In genomic region chr11:46181387-46181786, GRCh38 we compare ENCODE assay signal across 2 cellular contexts.
TF ChIP-seq lines count a peak whose summit lies in the region.

No MANE protein-coding gene starts in this region.

TF ChIP-seq in GM23338, 12 proteins besides CTCF, POLR2A, EP300 and RAD21 (continued from another document):
- no peak for TF ChIP-seq REST (IDR thresholded peaks at IDR 0.05; ENCODE audit: unreplicated experiment)
- TF ChIP-seq ZNF462 (CRISPR knock-in tag; IDR thresholded peaks at IDR 0.05) = no peak
- no peak for TF ChIP-seq POLR2AphosphoS5 (IDR thresholded peaks at IDR 0.05; ENCODE audit: low read depth)
- TF ChIP-seq EZH2phosphoT487 (IDR thresholded peaks at IDR 0.05; ENCODE audit: unreplicated experiment) = no peak
- TF ChIP-seq STAT1 (IDR thresholded peaks at IDR 0.05; ENCODE audit: unreplicated experiment) = no peak
- no peak for TF ChIP-seq CREB1 (CRISPR knock-in tag; IDR thresholded peaks at IDR 0.05; ENCODE audit: low read depth)
- no peak for TF ChIP-seq ZNF331 (CRISPR knock-in tag; IDR thresholded peaks at IDR 0.05; ENCODE audit: low read depth)
- TF ChIP-seq NANOG (IDR thresholded peaks at IDR 0.05; ENCODE audit: borderline replicate concordance) = no peak

TF ChIP-seq in K562, 482 proteins besides CTCF, POLR2A, EP300 and RAD21 (continued from another document):
- TF ChIP-seq, protein P1, sequence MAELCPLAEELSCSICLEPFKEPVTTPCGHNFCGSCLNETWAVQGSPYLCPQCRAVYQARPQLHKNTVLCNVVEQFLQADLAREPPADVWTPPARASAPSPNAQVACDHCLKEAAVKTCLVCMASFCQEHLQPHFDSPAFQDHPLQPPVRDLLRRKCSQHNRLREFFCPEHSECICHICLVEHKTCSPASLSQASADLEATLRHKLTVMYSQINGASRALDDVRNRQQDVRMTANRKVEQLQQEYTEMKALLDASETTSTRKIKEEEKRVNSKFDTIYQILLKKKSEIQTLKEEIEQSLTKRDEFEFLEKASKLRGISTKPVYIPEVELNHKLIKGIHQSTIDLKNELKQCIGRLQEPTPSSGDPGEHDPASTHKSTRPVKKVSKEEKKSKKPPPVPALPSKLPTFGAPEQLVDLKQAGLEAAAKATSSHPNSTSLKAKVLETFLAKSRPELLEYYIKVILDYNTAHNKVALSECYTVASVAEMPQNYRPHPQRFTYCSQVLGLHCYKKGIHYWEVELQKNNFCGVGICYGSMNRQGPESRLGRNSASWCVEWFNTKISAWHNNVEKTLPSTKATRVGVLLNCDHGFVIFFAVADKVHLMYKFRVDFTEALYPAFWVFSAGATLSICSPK (IDR thresholded peaks at IDR 0.05; ENCODE audit: borderline replicate concordance) = no peak
- TF ChIP-seq NCOA1 (IDR thresholded peaks at IDR 0.05; ENCODE audit: low read depth) (no peak), RFX1 (IDR thresholded peaks at IDR 0.05) (no peak), ZNF785 (CRISPR knock-in tag; IDR thresholded peaks at IDR 0.05) (no peak), NFE2L1 (tag; IDR thresholded peaks at IDR 0.05; ENCODE audit: borderline replicate concordance, low read depth) (no peak), CREB1 (IDR thresholded peaks at IDR 0.05) (no peak), CREB1 (CRISPR knock-in tag; IDR thresholded peaks at IDR 0.05) (no peak), CHD7 (IDR thresholded peaks at IDR 0.05; ENCODE audit: low read depth, low read length) (no peak), TCF7 (IDR thresholded peaks at IDR 0.05; ENCODE audit: borderline replicate concordance) (no peak), ZBTB17 (CRISPR knock-in tag; IDR thresholded peaks at IDR 0.05) (peak; percentile 84), CCNT2 (IDR thresholded peaks at IDR 0.05; ENCODE audit: borderline replicate concordance, extremely low read depth, insufficient read length, low read depth, low read length) (no peak), ZSCAN32 (CRISPR knock-in tag; IDR thresholded peaks at IDR 0.05) (no peak)
- TF ChIP-seq, protein P2, sequence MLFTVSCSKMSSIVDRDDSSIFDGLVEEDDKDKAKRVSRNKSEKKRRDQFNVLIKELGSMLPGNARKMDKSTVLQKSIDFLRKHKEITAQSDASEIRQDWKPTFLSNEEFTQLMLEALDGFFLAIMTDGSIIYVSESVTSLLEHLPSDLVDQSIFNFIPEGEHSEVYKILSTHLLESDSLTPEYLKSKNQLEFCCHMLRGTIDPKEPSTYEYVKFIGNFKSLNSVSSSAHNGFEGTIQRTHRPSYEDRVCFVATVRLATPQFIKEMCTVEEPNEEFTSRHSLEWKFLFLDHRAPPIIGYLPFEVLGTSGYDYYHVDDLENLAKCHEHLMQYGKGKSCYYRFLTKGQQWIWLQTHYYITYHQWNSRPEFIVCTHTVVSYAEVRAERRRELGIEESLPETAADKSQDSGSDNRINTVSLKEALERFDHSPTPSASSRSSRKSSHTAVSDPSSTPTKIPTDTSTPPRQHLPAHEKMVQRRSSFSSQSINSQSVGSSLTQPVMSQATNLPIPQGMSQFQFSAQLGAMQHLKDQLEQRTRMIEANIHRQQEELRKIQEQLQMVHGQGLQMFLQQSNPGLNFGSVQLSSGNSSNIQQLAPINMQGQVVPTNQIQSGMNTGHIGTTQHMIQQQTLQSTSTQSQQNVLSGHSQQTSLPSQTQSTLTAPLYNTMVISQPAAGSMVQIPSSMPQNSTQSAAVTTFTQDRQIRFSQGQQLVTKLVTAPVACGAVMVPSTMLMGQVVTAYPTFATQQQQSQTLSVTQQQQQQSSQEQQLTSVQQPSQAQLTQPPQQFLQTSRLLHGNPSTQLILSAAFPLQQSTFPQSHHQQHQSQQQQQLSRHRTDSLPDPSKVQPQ (CRISPR knock-in tag; IDR thresholded peaks at IDR 0.05; ENCODE audit: borderline replicate concordance) = no peak
